In genomic region chr1:160567858-160568682, GRCh38 we compare ENCODE assay signal across 8 cellular contexts. TPM values are rescaled to one million over a fixed set of nuclear protein-coding genes. Genes with fewer than 3 reads are reported as not detected.
A peak's percentile ranks its signal among the peaks of the same experiment; 100 is the strongest.
DNase-seq lines count a peak whose midpoint lies in the region; ATAC-seq lines count a peak whose summit lies in the region.
"Had no signal": no experiment of that assay in that cellular context is flagged by ENCODE, and none has a peak within 500 bp of the region (broad histone marks: within the 10 kb centered on the region; RNA-seq: fewer than 3 reads in every experiment).

No MANE protein-coding gene starts in this region.

- H3K4me2 ChIP-seq in mesendoderm (ENCODE audit: low read length) = no peak overlapping the region

- H3K4me3 ChIP-seq in mesendoderm (ENCODE audit: low read length) = no peak overlapping the region

- no peak overlapping the region for H2BK15ac ChIP-seq in mesendoderm (replicated peaks; ENCODE audit: low read depth)

- no peak overlapping the region for H4K5ac ChIP-seq in mesendoderm (ENCODE audit: low read length)

- no CpG with 5 or more reads among the region's 8 CpGs for WGBS in mesendoderm (ENCODE audit: extremely low coverage, insufficient coverage, low lambda C conversion rate)

- H3K4me1 Mint-ChIP-seq in stimulated activated naive CD8-positive, alpha-beta T cell treated with anti-CD3 and anti-CD28 coated beads, Interleukin-15, amount 100 ng/mL, for 72 hours = peaks cover 87% of the 10 kb centered on the region

- H3K18ac ChIP-seq in mesendoderm (ENCODE audit: low read length) = peak overlapping the region; percentile 70

- ATAC-seq in stimulated activated naive CD8-positive, alpha-beta T cell treated with anti-CD3 and anti-CD28 coated beads, Interleukin-15, amount 100 ng/mL, for 72 hours = peak; percentile 99
- ATAC-seq in GM21367 (IDR thresholded peaks at IDR 0.05; ENCODE audit: unreplicated experiment) = no peak

- H2AK5ac ChIP-seq in mesendoderm (ENCODE audit: low read length) = no peak overlapping the region

- peaks cover 16% of the 10 kb centered on the region for H3K36me3 ChIP-seq in KOPT-K1 (ENCODE audit: insufficient read depth, low read length)
- no peaks in the 10 kb centered on the region for H3K36me3 ChIP-seq in mesendoderm (ENCODE audit: control insufficient read depth, insufficient read depth, low read length)

- H3K23ac ChIP-seq in mesendoderm (ENCODE audit: low read length) = no peak overlapping the region

- DNase-seq in activated CD8-positive, alpha-beta memory T cell treated with anti-CD3 and anti-CD28 coated beads for 24 hours = peak; percentile 80
- DNase-seq in mesendoderm (peak; percentile 36), midbrain (lab: John Stamatoyannopoulos, UW) (no peak), NCI-H524 treated with DMSO at 0.1 percent for 48 hours (lab: John Stamatoyannopoulos, UW) (no peak)
- peak; percentile 68 to 79 for DNase-seq in stimulated activated naive CD8-positive, alpha-beta T cell treated with anti-CD3 and anti-CD28 coated beads, Interleukin-15, amount 100 ng/mL, for 72 hours
- DNase-seq: NCI-H1105 treated with DMSO at 0.1 percent for 48 hours had no signal

- H3K79me1 ChIP-seq in mesendoderm (ENCODE audit: low read length) = no peaks in the 10 kb centered on the region

- no peak overlapping the region for H3K9ac ChIP-seq in mesendoderm (ENCODE audit: low read length)

- H2BK120ac ChIP-seq in mesendoderm (ENCODE audit: low read depth, low read length) = no peak overlapping the region

- peaks cover 5 to 12% of the 10 kb centered on the region in 2 donors for H3K9me3 Mint-ChIP-seq in stimulated activated naive CD8-positive, alpha-beta T cell treated with anti-CD3 and anti-CD28 coated beads, Interleukin-15, amount 100 ng/mL, for 72 hours

- H3K27me3 Mint-ChIP-seq in stimulated activated naive CD8-positive, alpha-beta T cell treated with anti-CD3 and anti-CD28 coated beads, Interleukin-15, amount 100 ng/mL, for 72 hours = no peaks in the 10 kb centered on the region

- H3K27ac Mint-ChIP-seq in stimulated activated naive CD8-positive, alpha-beta T cell treated with anti-CD3 and anti-CD28 coated beads, Interleukin-15, amount 100 ng/mL, for 72 hours = peak overlapping the region; percentile 99

- no peaks in the 10 kb centered on the region for H3K27me3 ChIP-seq in mesendoderm (ENCODE audit: insufficient read depth, low read length, poor library complexity)

- H3K4me1 ChIP-seq in mesendoderm (ENCODE audit: control insufficient read depth, low read depth, low read length) = peaks cover 4% of the 10 kb centered on the region

- peak overlapping the region; percentile 73 to 82 for H3K4me3 Mint-ChIP-seq in stimulated activated naive CD8-positive, alpha-beta T cell treated with anti-CD3 and anti-CD28 coated beads, Interleukin-15, amount 100 ng/mL, for 72 hours

- no peak overlapping the region for H3K56ac ChIP-seq in mesendoderm (ENCODE audit: low read length)

- H3K9me3 ChIP-seq in KOPT-K1 (ENCODE audit: insufficient read depth, low read length, poor library complexity, severe bottlenecking) = peaks cover 10% of the 10 kb centered on the region

- no peak overlapping the region for H4K8ac ChIP-seq in mesendoderm (ENCODE audit: low read depth, low read length)

- H2BK5ac ChIP-seq in mesendoderm (ENCODE audit: low read length) = no peak overlapping the region

- H3K27ac ChIP-seq in KOPT-K1 (ENCODE audit: low read depth, low read length, poor library complexity, severe bottlenecking) (peak overlapping the region; percentile 96), mesendoderm (ENCODE audit: low read depth, low read length) (no peak overlapping the region)

- no peaks in the 10 kb centered on the region for H3K79me2 ChIP-seq in mesendoderm (ENCODE audit: control insufficient read depth, insufficient read depth, low read length)

- H3K4ac ChIP-seq in mesendoderm (ENCODE audit: low read depth, low read length) = no peak overlapping the region

RNA-seq across cellular contexts. Expression of gene CD84, which starts 11.2 kb away (rescaled TPM):
- polyA plus RNA-seq in mesendoderm (2013, experiment 1 of 2) = not detected
- not detected for polyA plus RNA-seq in mesendoderm (2013, experiment 2 of 2)

RNA-seq across cellular contexts. Expression of gene SLAMF6, which starts 45.0 kb away (rescaled TPM):
- 0.04 TPM for polyA plus RNA-seq in mesendoderm (2013, experiment 1 of 2)
- polyA plus RNA-seq in mesendoderm (2013, experiment 2 of 2) = 0.01 TPM

Comparison
In these comparisons a context has a peak if more than half of its experiments do, and no peak if none do; other contexts are left out.
1. DNase-seq: peak in activated CD8-positive, alpha-beta memory T cell treated with anti-CD3 and anti-CD28 coated beads for 24 hours (single experiment), mesendoderm (single experiment) and stimulated activated naive CD8-positive, alpha-beta T cell treated with anti-CD3 and anti-CD28 coated beads, Interleukin-15, amount 100 ng/mL, for 72 hours (2 of 2); none in midbrain (single experiment) and NCI-H524 treated with DMSO at 0.1 percent for 48 hours (single experiment).